In the genomic region with DNA sequence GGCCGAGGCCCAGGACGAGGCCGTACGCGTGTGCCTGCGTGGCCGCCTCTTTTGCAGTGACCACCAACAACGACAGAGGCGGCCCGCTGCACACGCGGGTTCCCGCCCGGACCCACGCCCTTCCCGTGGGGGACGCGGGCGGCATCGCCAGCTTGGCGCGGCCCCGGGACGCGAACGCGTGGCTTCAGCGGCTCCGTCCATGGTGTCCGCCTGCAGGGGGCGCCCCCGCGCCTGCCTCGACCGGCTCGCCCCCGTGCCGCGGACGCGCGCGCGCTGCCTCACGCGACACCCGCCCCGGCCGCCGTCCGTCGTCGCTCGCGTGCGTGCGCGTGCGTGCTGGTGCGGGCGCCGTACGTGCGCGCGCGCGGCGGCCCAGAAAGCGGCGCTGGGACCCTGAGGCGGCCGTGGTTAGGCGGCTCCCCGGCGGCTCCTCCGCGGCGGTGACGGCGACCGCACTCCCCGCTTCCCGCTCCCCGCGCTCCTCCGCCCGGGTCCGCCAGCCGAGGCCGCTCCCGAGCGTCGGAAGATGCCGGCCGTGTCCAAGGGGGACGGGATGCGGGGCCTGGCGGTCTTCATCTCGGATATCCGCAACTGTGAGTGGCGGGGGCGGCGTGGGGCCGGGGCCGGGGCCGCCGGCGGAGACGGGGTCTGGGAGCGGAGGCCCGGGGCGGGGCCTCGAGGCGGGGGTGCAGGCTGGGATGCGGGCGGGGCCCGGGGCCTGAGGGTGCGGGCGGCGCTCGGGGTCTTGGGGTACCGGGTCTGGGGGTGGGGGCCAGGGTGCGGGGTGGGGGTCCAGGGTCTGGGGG, we compare ENCODE assay signal across 8 cellular contexts. TPM values are rescaled to one million over a fixed set of nuclear protein-coding genes. Genes with fewer than 3 reads are reported as not detected.
DNase-seq lines count a peak whose midpoint lies in the region; ATAC-seq and TF ChIP-seq lines count a peak whose summit lies in the region.

A gene (plus strand): TSS at position 375 of the 806 bp plus-strand sequence. CDS start 152 bp downstream, at position 527.

- no peaks in the 10 kb centered on the region for H3K36me3 Mint-ChIP-seq in memory B cell

- peak; percentile 23; the same call in 1 of the 2 replicates for TF ChIP-seq CTCF in BE2C (IDR thresholded peaks at IDR 0.05; ENCODE audit: low read depth, low read length)

- DNase-seq in BE2C (peak; percentile 88), NCI-H82 (lab: John Stamatoyannopoulos, UW) (peak; percentile 83), memory B cell (ENCODE audit: low spot score in 2 of 2) (peak; percentile 94 to 98)
- peak; percentile 96 for DNase-seq in activated CD8-positive, alpha-beta memory T cell treated with anti-CD3 and anti-CD28 coated beads for 24 hours
- peak; percentile 79 to 83 (median 82) for DNase-seq in effector memory CD4-positive, alpha-beta T cell
- DNase-seq in stimulated activated CD8-positive, alpha-beta memory T cell treated with anti-CD3 and anti-CD28 coated beads, Interleukin-12 subunit alpha, Interleukin-12 subunit beta, amount 100 ng/mL, for 1 hour (ENCODE audit: low read depth): peak; percentile 81

- H3K27me3 Mint-ChIP-seq in memory B cell: no peaks in the 10 kb centered on the region

- no peaks in the 10 kb centered on the region for H3K4me1 ChIP-seq in BE2C
- H3K4me1 ChIP-seq in effector memory CD4-positive, alpha-beta T cell (ENCODE audit: control insufficient read depth, insufficient read depth, low read length, poor library complexity, severe bottlenecking): peaks cover 31% of the 10 kb centered on the region

- ATAC-seq in GM19043 (IDR thresholded peaks at IDR 0.05; ENCODE audit: low read depth, unreplicated experiment) (peak; percentile 48), HG03442 (IDR thresholded peaks at IDR 0.05; ENCODE audit: unreplicated experiment) (peak; percentile 68), memory B cell (ENCODE audit: low read depth) (peak; percentile 90)

- no peaks in the 10 kb centered on the region for H3K27me3 ChIP-seq in BE2C
- no peaks in the 10 kb centered on the region for H3K27me3 ChIP-seq in effector memory CD4-positive, alpha-beta T cell (replicated peaks; ENCODE audit: control insufficient read depth, insufficient read depth, low read length, poor library complexity, severe bottlenecking)

- peak within 1 kb of the TSS; percentile 63 for H3K27ac Mint-ChIP-seq in memory B cell

- peak within 1 kb of the TSS; percentile 82 for H3K4me3 Mint-ChIP-seq in memory B cell

- H3K9me3 Mint-ChIP-seq in memory B cell: no peaks in the 10 kb centered on the region

- H3K4me1 Mint-ChIP-seq in memory B cell: peaks cover 9% of the 10 kb centered on the region

- H3K4me3 ChIP-seq in BE2C (ENCODE audit: low read depth, low read length): peak within 1 kb of the TSS; percentile 69
- H3K4me3 ChIP-seq in effector memory CD4-positive, alpha-beta T cell (ENCODE audit: insufficient read depth, low read depth, low read length, poor library complexity, severe bottlenecking): peak within 1 kb of the TSS; percentile 57

- peak within 1 kb of the TSS; percentile 69 for H3K27ac ChIP-seq in effector memory CD4-positive, alpha-beta T cell (ENCODE audit: insufficient read depth, low read length, poor library complexity, severe bottlenecking)

- no peaks in the 10 kb centered on the region for H3K9me3 ChIP-seq in BE2C
- H3K9me3 ChIP-seq in effector memory CD4-positive, alpha-beta T cell (ENCODE audit: control insufficient read depth, low read length): no peaks in the 10 kb centered on the region

- H3K36me3 ChIP-seq in BE2C: no peaks in the 10 kb centered on the region
- H3K36me3 ChIP-seq in effector memory CD4-positive, alpha-beta T cell (ENCODE audit: control insufficient read depth, insufficient read depth, low read length): no peaks in the 10 kb centered on the region

RNA-seq across cellular contexts. Expression of the gene that starts here (rescaled TPM):
- 130 TPM for polyA plus RNA-seq in BE2C (2012; ENCODE audit: insufficient read depth, insufficient read length, low read depth)

Comparison
In these comparisons a context has a peak if more than half of its experiments do, and no peak if none do; other contexts are left out.
1. Peak in every context shown above with its lines: DNase-seq, ATAC-seq, H3K4me3 ChIP-seq and H3K27ac ChIP-seq.